Comparison of ENCODE assay signal across 31 cellular contexts in the genomic region with DNA sequence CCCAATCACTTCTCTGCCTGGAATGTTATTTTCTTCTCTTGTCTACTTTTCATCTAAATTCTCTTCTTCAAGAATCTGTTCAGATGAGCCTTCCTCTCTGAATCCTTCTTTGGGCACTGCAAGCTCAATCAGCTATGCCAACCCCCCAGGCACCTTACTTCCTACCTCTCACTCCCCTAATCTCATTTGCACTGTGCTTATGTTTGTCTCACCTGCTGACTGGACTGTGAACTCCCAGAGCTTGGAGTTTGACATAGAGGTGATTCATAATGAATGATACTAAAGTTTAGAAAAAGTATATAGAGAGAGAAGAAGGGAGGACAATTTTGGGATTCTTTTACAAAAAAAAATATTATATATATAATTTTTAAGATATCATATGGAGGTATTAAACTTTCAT. TPM values are rescaled to one million over a fixed set of nuclear protein-coding genes. Genes with fewer than 3 reads are reported as not detected.
"Had no signal": no experiment of that assay in that cellular context is flagged by ENCODE, and none has a peak within 500 bp of the region (broad histone marks: within the 10 kb centered on the region; RNA-seq: fewer than 3 reads in every experiment).

No MANE protein-coding gene starts in this region.

- H3K4me3 ChIP-seq: coronary artery, esophagus squamous epithelium, gastrocnemius medialis, lower lobe of right lung, mucosa of descending colon, psoas muscle, sigmoid colon, stomach, thyroid gland, vagina had no signal

- H3K36me3 ChIP-seq: esophagus squamous epithelium, gastrocnemius medialis, lower lobe of right lung, neutrophil, sigmoid colon, stomach, thyroid gland, vagina had no signal

- H3K4me1 ChIP-seq: gastrocnemius medialis, lower lobe of right lung, psoas muscle, sigmoid colon, thyroid gland, vagina had no signal

- DNase-seq: dermis blood vessel endothelial cell; effector memory CD4-positive, alpha-beta T cell; erythroblast; esophagus squamous epithelium; gastrocnemius medialis; head of caudate nucleus; left ventricle myocardium superior; lower lobe of right lung; mucosa of descending colon; naive B cell; psoas muscle; right cardiac atrium; sigmoid colon; stimulated activated CD4-positive, alpha-beta T cell treated with anti-CD3 and anti-CD28 coated beads, Interleukin-2, amount 100 ng/mL, for 24 hours; stimulated activated CD4-positive, alpha-beta T cell treated with anti-CD3 and anti-CD28 coated beads, Interleukin-4, amount 100 ng/mL, for 24 hours; stimulated activated naive CD4-positive, alpha-beta T cell treated with Interleukin-2 at 50 U/mL for 16 hours; stomach; thyroid gland; trophoblast cell had no signal

- H3K27ac ChIP-seq: coronary artery, esophagus squamous epithelium, gastrocnemius medialis, lower lobe of right lung, neutrophil, psoas muscle, sigmoid colon, thyroid gland, vagina had no signal

- FAIRE-seq: endothelial cell of umbilical vein, keratinocyte had no signal

- H3K27me3 ChIP-seq: esophagus squamous epithelium, gastrocnemius medialis, neutrophil, sigmoid colon, stomach, thyroid gland, vagina had no signal

- H3K9me3 ChIP-seq: esophagus squamous epithelium, gastrocnemius medialis, lower lobe of right lung, mucosa of descending colon, neutrophil, sigmoid colon, stomach, thyroid gland, vagina had no signal

- ATAC-seq: gastrocnemius medialis; left ventricle myocardium superior; lower lobe of right lung; mucosa of descending colon; natural killer cell treated with Interleukin-12 subunit alpha and Interleukin-12 subunit beta and Interleukin-15 and Interleukin-18, amount 100 ng/mL, for 72 hours; psoas muscle; right cardiac atrium; stimulated activated effector memory CD8-positive, alpha-beta T cell treated with anti-CD3 and anti-CD28 coated beads, Interleukin-12 subunit alpha, Interleukin-12 subunit beta, amount 100 ng/mL, for 72 hours had no signal

RNA-seq across cellular contexts. Expression of a gene that starts 36.3 kb away (rescaled TPM):
- total RNA-seq: endothelial cell of umbilical vein; gastrocnemius medialis; left ventricle myocardium superior; lower lobe of right lung; mesothelial cell of epicardium; natural killer cell treated with Interleukin-12 subunit alpha and Interleukin-12 subunit beta and Interleukin-15 and Interleukin-18, amount 100 ng/mL, for 72 hours; neural crest cell; psoas muscle; renal cortical epithelial cell; right cardiac atrium; sigmoid colon; skeletal muscle tissue; subcutaneous adipose tissue; thyroid gland; vagina had no signal
- polyA plus RNA-seq: endothelial cell of umbilical vein, keratinocyte, psoas muscle, right cardiac atrium had no signal
